ENCODE assay signal across 27 cellular contexts in the genomic region with DNA sequence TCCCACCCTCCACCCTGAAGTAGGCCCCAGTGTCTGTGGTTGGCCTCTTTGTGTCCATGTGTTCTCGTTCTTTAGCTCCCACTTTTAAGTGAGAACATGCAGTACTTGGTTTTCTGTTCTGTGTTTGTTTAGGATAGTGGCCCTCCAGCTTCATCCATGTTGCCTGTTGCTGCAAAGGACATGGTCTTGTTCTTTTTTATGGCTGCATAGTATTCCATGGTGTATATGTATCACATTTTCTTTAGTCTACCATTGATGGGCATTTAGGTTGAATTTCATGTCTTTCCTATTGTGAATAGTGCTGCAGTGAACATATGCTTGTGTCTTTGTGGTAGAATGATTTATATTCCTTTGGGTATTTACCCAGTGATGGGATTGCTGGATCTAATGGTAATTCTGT. TPM values are rescaled to one million over a fixed set of nuclear protein-coding genes. Genes with fewer than 3 reads are reported as not detected.
DNase-seq lines count a peak whose midpoint lies in the region; ATAC-seq, FAIRE-seq and TF ChIP-seq lines count a peak whose summit lies in the region.
"Had no signal": no experiment of that assay in that cellular context is flagged by ENCODE, and none has a peak within 500 bp of the region (broad histone marks: within the 10 kb centered on the region; RNA-seq: fewer than 3 reads in every experiment).

No MANE protein-coding gene starts in this region.

- H2AFZ ChIP-seq in HepG2 (ENCODE audit: low read length) (no peak overlapping the region), trophoblast cell (ENCODE audit: insufficient read depth, low read length, poor library complexity) (no peak overlapping the region)

- no peaks in the 10 kb centered on the region for H3K9me3 ChIP-seq in HepG2 (ENCODE audit: low read length)
- no peaks in the 10 kb centered on the region for H3K9me3 ChIP-seq in right lobe of liver
- H3K9me3 ChIP-seq in trophoblast cell (ENCODE audit: insufficient read depth, low read depth, low read length), result no peaks in the 10 kb centered on the region
- H3K9me3 ChIP-seq: lower lobe of right lung had no signal

- no peak overlapping the region for H4K12ac ChIP-seq in trophoblast cell (ENCODE audit: low read depth, low read length)

- no peak overlapping the region for H3K23ac ChIP-seq in trophoblast cell (ENCODE audit: low read length)

- H3K4me1 ChIP-seq in HepG2 (ENCODE audit: insufficient read depth, low read length) (peaks cover 60% of the 10 kb centered on the region), right lobe of liver (peaks cover 0 to 36% (median 17%) of the 10 kb centered on the region in 4 donors), trophoblast cell (ENCODE audit: control insufficient read depth in 1 of 2, insufficient read depth in 2 of 2, low read length in 2 of 2) (peaks cover 2 to 4% of the 10 kb centered on the region in 2 experiments)

- H3K27ac ChIP-seq in HepG2 (ENCODE audit: extremely low read length, insufficient read depth, low read length), result no peak overlapping the region
- no peak overlapping the region for H3K27ac ChIP-seq in right lobe of liver
- no peak overlapping the region for H3K27ac ChIP-seq in trophoblast cell (ENCODE audit: low read depth, low read length)
- H3K27ac ChIP-seq: brain microvascular endothelial cell, C4-2B, epithelial cell of prostate, lower lobe of right lung had no signal

- H2BK120ac ChIP-seq in trophoblast cell (ENCODE audit: insufficient read depth, low read length, poor library complexity), result no peak overlapping the region

- TF ChIP-seq CTCF in HepG2 (CRISPR knock-in tag; IDR thresholded peaks at IDR 0.05) (no peak), right lobe of liver (IDR thresholded peaks at IDR 0.05) (no peak)

- intact Hi-C loops in HepG2 (cut with micrococcal nuclease; ENCODE audit: unreplicated experiment) (no loop called here), right lobe of liver (cut with DNase I) (no loop called here)

- H2AK5ac ChIP-seq in trophoblast cell (ENCODE audit: low read length), result no peak overlapping the region

- no peak overlapping the region for H3K4me2 ChIP-seq in HepG2 (ENCODE audit: low read depth, low read length)
- no peak overlapping the region for H3K4me2 ChIP-seq in trophoblast cell (ENCODE audit: low read length)

- H3K36me3 ChIP-seq in HepG2 (replicated peaks in 1 of 2; ENCODE audit: control insufficient read depth in 1 of 2, insufficient read depth in 2 of 2, low read length in 2 of 2) (peaks cover 0 to 3% of the 10 kb centered on the region in 2 experiments; a peak in 1 of 5 replicates), right lobe of liver (no peaks in the 10 kb centered on the region), trophoblast cell (ENCODE audit: control insufficient read depth in 1 of 2, insufficient read depth in 2 of 2, low read length in 2 of 2) (no peaks in the 10 kb centered on the region)
- H3K36me3 ChIP-seq: brain microvascular endothelial cell, lower lobe of right lung had no signal

- no peak for ATAC-seq in HepG2
- no peak for ATAC-seq in right lobe of liver
- ATAC-seq in GM21619 (IDR thresholded peaks at IDR 0.05; ENCODE audit: unreplicated experiment), result no peak
- ATAC-seq: HCT116, lower lobe of right lung, right cardiac atrium had no signal

- in situ Hi-C loops in HepG2 (cut with HindIII; ENCODE audit: extremely low pct_ligation_motif_present, low pct_unique_long_range_greater_than_20kb), result no loop called here

- no peaks in the 10 kb centered on the region for H3K79me1 ChIP-seq in trophoblast cell (ENCODE audit: low read length)

- peaks cover 24% of the 10 kb centered on the region for H4K20me1 ChIP-seq in HepG2 (ENCODE audit: insufficient read depth, low read length)

- peak overlapping the region; percentile 68 for H3K27ac Mint-ChIP-seq in activated naive CD8-positive, alpha-beta T cell

- no peaks in the 10 kb centered on the region for H3K27me3 Mint-ChIP-seq in activated naive CD8-positive, alpha-beta T cell

- TF ChIP-seq POLR2A in HepG2 (IDR thresholded peaks at IDR 0.05; ENCODE audit: insufficient read depth in 1 of 2, low read depth in 2 of 2, low read length in 2 of 2) (no peak), right lobe of liver (IDR thresholded peaks at IDR 0.05) (no peak)

- TF ChIP-seq RAD21 in HepG2 (CRISPR knock-in tag; IDR thresholded peaks at IDR 0.05), result no peak

- H3K4me3 ChIP-seq in HepG2 (replicated peaks in 1 of 3; ENCODE audit: insufficient read depth in 1 of 3, low read depth in 2 of 3, low read length in 3 of 3) (no peak overlapping the region), right lobe of liver (no peak overlapping the region), trophoblast cell (ENCODE audit: low read depth, low read length) (no peak overlapping the region)
- H3K4me3 ChIP-seq: lower lobe of right lung had no signal

- H3K36me3 Mint-ChIP-seq in activated naive CD8-positive, alpha-beta T cell, result peaks cover 1% of the 10 kb centered on the region

- H3K4ac ChIP-seq in trophoblast cell (ENCODE audit: low read depth, low read length), result peak overlapping the region; percentile 19

- CTCF ChIA-PET in HepG2 (lab: Yijun Ruan, JAX; ENCODE audit: low intra/inter-chr PET ratio, low total read pairs), result no interaction called here

- no peaks in the 10 kb centered on the region for H3K9me3 Mint-ChIP-seq in activated naive CD8-positive, alpha-beta T cell (ENCODE audit: low read depth)
- H3K9me3 Mint-ChIP-seq: neural crest cell had no signal

- no peak overlapping the region for H4K91ac ChIP-seq in trophoblast cell (ENCODE audit: low read depth, low read length)

- TF ChIP-seq EP300 in HepG2 (IDR thresholded peaks at IDR 0.05; ENCODE audit: low read depth in 2 of 2, low read length in 2 of 2), result no peak
- no peak for TF ChIP-seq EP300 in HepG2 (CRISPR knock-in tag; IDR thresholded peaks at IDR 0.05; ENCODE audit: borderline replicate concordance)

- no peak for FAIRE-seq in HepG2 (lab: Jason Lieb, UNC)
- FAIRE-seq: GM19239, TTC549 had no signal

- BruUV-seq in HepG2 (replicated peaks; lab: Mats Ljungman, UMichigan), result no TSS peak

- DNase-seq in HepG2 (ENCODE audit: low spot score), result no peak
- DNase-seq in right lobe of liver, result no peak
- DNase-seq in trophoblast cell, result no peak
- no peak for DNase-seq in RKO (ENCODE audit: low spot score)
- DNase-seq: activated effector memory CD4-positive, alpha-beta T cell treated with Interleukin-2 at 50 U/mL for 16 hours; brain microvascular endothelial cell; DMS153; kidney glomerular epithelial cell; lower lobe of right lung; NCI-H1048; NCI-H187 treated with DMSO at 0.1 percent for 48 hours; NCI-H524 treated with DMSO at 0.1 percent for 48 hours; NK-92 treated with Interleukin-12 subunit alpha and Interleukin-12 subunit beta, amount 100 ng/mL, for 24 hours; right cardiac atrium; SIG-M5; stimulated activated CD4-positive, alpha-beta T cell treated with anti-CD3 and anti-CD28 coated beads, Interleukin-12 subunit alpha, Interleukin-12 subunit beta, amount 100 ng/mL, for 4 hours; stimulated activated CD4-positive, alpha-beta T cell treated with anti-CD3 and anti-CD28 coated beads, Interleukin-4, amount 100 ng/mL, for 24 hours; stimulated activated naive CD4-positive, alpha-beta T cell; T-helper 1 cell had no signal

- POLR2A ChIA-PET in HepG2 (lab: Yijun Ruan, JAX), result no interaction called here

- no peak overlapping the region for H3K14ac ChIP-seq in trophoblast cell (ENCODE audit: low read length)

- no peak overlapping the region for H4K8ac ChIP-seq in trophoblast cell (ENCODE audit: low read depth, low read length)

- H3K18ac ChIP-seq in trophoblast cell (ENCODE audit: low read length), result no peak overlapping the region

- no peak overlapping the region for H3K9ac ChIP-seq in HepG2 (ENCODE audit: insufficient read depth, low read depth, low read length)
- no peak overlapping the region for H3K9ac ChIP-seq in trophoblast cell (ENCODE audit: low read length)

- peak overlapping the region; percentile 42 for H3K4me3 Mint-ChIP-seq in activated naive CD8-positive, alpha-beta T cell
- H3K4me3 Mint-ChIP-seq: neural crest cell had no signal

- H2BK12ac ChIP-seq in trophoblast cell (ENCODE audit: low read length), result no peak overlapping the region

- H3K4me1 Mint-ChIP-seq in activated naive CD8-positive, alpha-beta T cell (ENCODE audit: low read depth), result peaks cover 93% of the 10 kb centered on the region

- WGBS in HepG2 (ENCODE audit: low lambda C conversion rate), result 96% methylated on average over 1 of the region's 1 CpG
- 75% methylated on average over 1 of the region's 1 CpG for WGBS in right lobe of liver (ENCODE audit: insufficient coverage, low coverage, low lambda C conversion rate, missing lambda C conversion rate)
- no CpG with 5 or more reads among the region's 1 CpG for WGBS in trophoblast cell (ENCODE audit: extremely low coverage, insufficient coverage, insufficient read length)

- no peak overlapping the region for H2BK5ac ChIP-seq in trophoblast cell (ENCODE audit: low read depth, low read length, poor library complexity)

- peaks cover 95% of the 10 kb centered on the region for H3K79me2 ChIP-seq in HepG2 (ENCODE audit: insufficient read depth, low read length)
- H3K79me2 ChIP-seq in trophoblast cell (ENCODE audit: control insufficient read depth, insufficient read depth, low read length, poor library complexity), result peaks cover 9% of the 10 kb centered on the region

- H3K27me3 ChIP-seq in HepG2 (ENCODE audit: control insufficient read depth in 1 of 2, insufficient read depth in 2 of 2, low read length in 2 of 2) (no peaks in the 10 kb centered on the region; a peak in 1 of 5 replicates), right lobe of liver (no peaks in the 10 kb centered on the region), trophoblast cell (ENCODE audit: insufficient read depth, low read length) (no peaks in the 10 kb centered on the region)
- H3K27me3 ChIP-seq: brain microvascular endothelial cell had no signal

RNA-seq across cellular contexts. Expression of gene HIPK1, which starts 6.1 kb away (rescaled TPM):
- 20.8 and 28.9 TPM in 2 replicates for total RNA-seq in HepG2 (2016; rRNA removed; fragmentation: Illumina TruSeq; extraction: Trizol)
- 2.6 and 3.3 TPM in 2 replicates for total RNA-seq in HepG2 (2016; cell fraction: cytosol; rRNA removed; fragmentation: Illumina TruSeq; extraction: Trizol; ENCODE audit: low read depth)
- total RNA-seq in HepG2 (2016; cell fraction: insoluble cytoplasmic fraction; rRNA removed; fragmentation: Illumina TruSeq; extraction: Trizol), result 21.2 and 27.9 TPM in 2 replicates
- total RNA-seq in HepG2 (2016; cell fraction: membrane; rRNA removed; fragmentation: Illumina TruSeq; extraction: Trizol), result 9.1 and 10.1 TPM in 2 replicates
- 17.6 and 20.7 TPM in 2 replicates for total RNA-seq in HepG2 (2016; cell fraction: nucleus; rRNA removed; fragmentation: Illumina TruSeq; extraction: Trizol)
- polyA plus RNA-seq in HepG2 (2011; rRNA removed), result 31.8 and 33.4 TPM in 2 replicates
- polyA plus RNA-seq in HepG2 (2011; cell fraction: cytosol; rRNA removed), result 23.7 and 24.9 TPM in 2 replicates
- polyA plus RNA-seq in HepG2 (2011; cell fraction: nucleus; rRNA removed), result 27.2 and 33.2 TPM in 2 replicates
- polyA plus RNA-seq in HepG2 (2012), result 17.6 and 21.9 TPM in 2 replicates
- 0.47 and 0.53 TPM in 2 replicates for polyA plus RNA-seq in HepG2 (2016; cell fraction: cytosol; fragmentation: Illumina TruSeq; extraction: Trizol; ENCODE audit: low read depth)
- 22.0 and 23.3 TPM in 2 replicates for polyA plus RNA-seq in HepG2 (2016; cell fraction: insoluble cytoplasmic fraction; fragmentation: Illumina TruSeq; extraction: Trizol; ENCODE audit: low read depth)
- 3.1 and 4.1 TPM in 2 replicates for polyA plus RNA-seq in HepG2 (2016; cell fraction: membrane; fragmentation: Illumina TruSeq; extraction: Trizol; ENCODE audit: low read depth)
- 21.7 and 22.1 TPM in 2 replicates for polyA plus RNA-seq in HepG2 (2016; cell fraction: nucleus; fragmentation: Illumina TruSeq; extraction: Trizol; ENCODE audit: insufficient read depth, low read depth)
- 188 and 239 TPM in 2 replicates for polyA minus RNA-seq in HepG2 (2011; rRNA and poly(A)+ RNA removed; ENCODE audit: low replicate concordance)
- polyA minus RNA-seq in HepG2 (2011; cell fraction: cytosol; rRNA and poly(A)+ RNA removed), result 49.5 and 56.5 TPM in 2 replicates
- polyA minus RNA-seq in HepG2 (2011; cell fraction: nucleus; rRNA and poly(A)+ RNA removed), result 32.8 and 43.5 TPM in 2 replicates
- 10 to 100 TPM; 19.0 to 29.6 (median 23.5) TPM for total RNA-seq in right lobe of liver
- 20.6 and 22.0 TPM in 2 replicates for polyA plus RNA-seq in trophoblast cell (2013)

RNA-seq across cellular contexts. Expression of gene DCLRE1B, which starts 30.1 kb away (rescaled TPM):
- total RNA-seq in HepG2 (2016; rRNA removed; fragmentation: Illumina TruSeq; extraction: Trizol), result 8.0 and 11.5 TPM in 2 replicates
- total RNA-seq in HepG2 (2016; cell fraction: cytosol; rRNA removed; fragmentation: Illumina TruSeq; extraction: Trizol; ENCODE audit: low read depth), result 1.3 and 1.4 TPM in 2 replicates
- total RNA-seq in HepG2 (2016; cell fraction: insoluble cytoplasmic fraction; rRNA removed; fragmentation: Illumina TruSeq; extraction: Trizol), result 7.3 and 9.5 TPM in 2 replicates
- 5.6 and 5.7 TPM in 2 replicates for total RNA-seq in HepG2 (2016; cell fraction: membrane; rRNA removed; fragmentation: Illumina TruSeq; extraction: Trizol)
- 3.4 and 4.6 TPM in 2 replicates for total RNA-seq in HepG2 (2016; cell fraction: nucleus; rRNA removed; fragmentation: Illumina TruSeq; extraction: Trizol)
- polyA plus RNA-seq in HepG2 (2011; rRNA removed), result 2.3 and 2.7 TPM in 2 replicates
- polyA plus RNA-seq in HepG2 (2011; cell fraction: cytosol; rRNA removed), result 2.3 and 2.9 TPM in 2 replicates
- polyA plus RNA-seq in HepG2 (2011; cell fraction: nucleus; rRNA removed), result 1.4 and 1.5 TPM in 2 replicates
- polyA plus RNA-seq in HepG2 (2012), result 4.4 and 6.4 TPM in 2 replicates
- polyA plus RNA-seq in HepG2 (2016; cell fraction: cytosol; fragmentation: Illumina TruSeq; extraction: Trizol; ENCODE audit: low read depth), result 1.1 and 1.4 TPM in 2 replicates
- 12.5 and 13.5 TPM in 2 replicates for polyA plus RNA-seq in HepG2 (2016; cell fraction: insoluble cytoplasmic fraction; fragmentation: Illumina TruSeq; extraction: Trizol; ENCODE audit: low read depth)
- 3.2 and 5.2 TPM in 2 replicates for polyA plus RNA-seq in HepG2 (2016; cell fraction: membrane; fragmentation: Illumina TruSeq; extraction: Trizol; ENCODE audit: low read depth)
- 6.1 and 6.6 TPM in 2 replicates for polyA plus RNA-seq in HepG2 (2016; cell fraction: nucleus; fragmentation: Illumina TruSeq; extraction: Trizol; ENCODE audit: insufficient read depth, low read depth)
- 5.8 and 20.0 TPM in 2 replicates for polyA minus RNA-seq in HepG2 (2011; rRNA and poly(A)+ RNA removed; ENCODE audit: low replicate concordance)
- 2.1 and 2.3 TPM in 2 replicates for polyA minus RNA-seq in HepG2 (2011; cell fraction: cytosol; rRNA and poly(A)+ RNA removed)
- polyA minus RNA-seq in HepG2 (2011; cell fraction: nucleus; rRNA and poly(A)+ RNA removed), result 1.4 and 1.7 TPM in 2 replicates
- 1 to 10 TPM; 1.6 to 3.3 (median 1.9) TPM for total RNA-seq in right lobe of liver
- 7.3 and 7.6 TPM in 2 replicates for polyA plus RNA-seq in trophoblast cell (2013)

RNA-seq across cellular contexts. Expression of gene AP4B1, which starts 30.6 kb away (rescaled TPM):
- total RNA-seq in HepG2 (2016; rRNA removed; fragmentation: Illumina TruSeq; extraction: Trizol) (9.7 and 12.0 TPM in 2 replicates), right lobe of liver (1 to 10 TPM; 6.0 to 9.0 (median 7.0) TPM)
- 2.7 and 3.8 TPM in 2 replicates for total RNA-seq in HepG2 (2016; cell fraction: cytosol; rRNA removed; fragmentation: Illumina TruSeq; extraction: Trizol; ENCODE audit: low read depth)
- 11.0 TPM in 2 replicates for total RNA-seq in HepG2 (2016; cell fraction: insoluble cytoplasmic fraction; rRNA removed; fragmentation: Illumina TruSeq; extraction: Trizol)
- 3.2 and 4.5 TPM in 2 replicates for total RNA-seq in HepG2 (2016; cell fraction: membrane; rRNA removed; fragmentation: Illumina TruSeq; extraction: Trizol)
- total RNA-seq in HepG2 (2016; cell fraction: nucleus; rRNA removed; fragmentation: Illumina TruSeq; extraction: Trizol), result 9.5 and 10.7 TPM in 2 replicates
- 7.7 and 8.5 TPM in 2 replicates for polyA plus RNA-seq in HepG2 (2011; rRNA removed)
- 3.2 and 3.9 TPM in 2 replicates for polyA plus RNA-seq in HepG2 (2011; cell fraction: cytosol; rRNA removed)
- 19.9 and 25.7 TPM in 2 replicates for polyA plus RNA-seq in HepG2 (2011; cell fraction: nucleus; rRNA removed)
- polyA plus RNA-seq in HepG2 (2012), result 5.9 and 7.4 TPM in 2 replicates
- 0.76 and 0.99 TPM in 2 replicates for polyA plus RNA-seq in HepG2 (2016; cell fraction: cytosol; fragmentation: Illumina TruSeq; extraction: Trizol; ENCODE audit: low read depth)
- 7.3 and 8.2 TPM in 2 replicates for polyA plus RNA-seq in HepG2 (2016; cell fraction: insoluble cytoplasmic fraction; fragmentation: Illumina TruSeq; extraction: Trizol; ENCODE audit: low read depth)
- 1.7 and 1.8 TPM in 2 replicates for polyA plus RNA-seq in HepG2 (2016; cell fraction: membrane; fragmentation: Illumina TruSeq; extraction: Trizol; ENCODE audit: low read depth)
- 25.9 and 26.7 TPM in 2 replicates for polyA plus RNA-seq in HepG2 (2016; cell fraction: nucleus; fragmentation: Illumina TruSeq; extraction: Trizol; ENCODE audit: insufficient read depth, low read depth)
- polyA minus RNA-seq in HepG2 (2011; rRNA and poly(A)+ RNA removed; ENCODE audit: low replicate concordance), result 6.5 and 29.5 TPM in 2 replicates
- 4.1 and 4.3 TPM in 2 replicates for polyA minus RNA-seq in HepG2 (2011; cell fraction: cytosol; rRNA and poly(A)+ RNA removed)
- polyA minus RNA-seq in HepG2 (2011; cell fraction: nucleus; rRNA and poly(A)+ RNA removed), result 33.3 and 38.8 TPM in 2 replicates
- 5.9 TPM in 2 replicates for polyA plus RNA-seq in trophoblast cell (2013)

RNA-seq across cellular contexts. Expression of gene OLFML3, which starts 44.1 kb away (rescaled TPM):
- 2.1 and 5.1 TPM in 2 replicates for total RNA-seq in HepG2 (2016; rRNA removed; fragmentation: Illumina TruSeq; extraction: Trizol)
- 0.71 and 0.81 TPM in 2 replicates for total RNA-seq in HepG2 (2016; cell fraction: cytosol; rRNA removed; fragmentation: Illumina TruSeq; extraction: Trizol; ENCODE audit: low read depth)
- 1.9 and 5.7 TPM in 2 replicates for total RNA-seq in HepG2 (2016; cell fraction: insoluble cytoplasmic fraction; rRNA removed; fragmentation: Illumina TruSeq; extraction: Trizol)
- 1.1 TPM in 2 replicates for total RNA-seq in HepG2 (2016; cell fraction: membrane; rRNA removed; fragmentation: Illumina TruSeq; extraction: Trizol)
- total RNA-seq in HepG2 (2016; cell fraction: nucleus; rRNA removed; fragmentation: Illumina TruSeq; extraction: Trizol), result 4.8 and 6.4 TPM in 2 replicates
- 1.4 and 2.0 TPM in 2 replicates for polyA plus RNA-seq in HepG2 (2011; rRNA removed)
- polyA plus RNA-seq in HepG2 (2011; cell fraction: cytosol; rRNA removed), result 1.3 and 1.9 TPM in 2 replicates
- 0.76 and 0.92 TPM in 2 replicates for polyA plus RNA-seq in HepG2 (2011; cell fraction: nucleus; rRNA removed)
- 0.63 and 1.3 TPM in 2 replicates for polyA plus RNA-seq in HepG2 (2012)
- polyA plus RNA-seq in HepG2 (2016; cell fraction: cytosol; fragmentation: Illumina TruSeq; extraction: Trizol; ENCODE audit: low read depth), result 0.66 and 0.72 TPM in 2 replicates
- 2.1 and 2.5 TPM in 2 replicates for polyA plus RNA-seq in HepG2 (2016; cell fraction: insoluble cytoplasmic fraction; fragmentation: Illumina TruSeq; extraction: Trizol; ENCODE audit: low read depth)
- 0.92 and 1.4 TPM in 2 replicates for polyA plus RNA-seq in HepG2 (2016; cell fraction: membrane; fragmentation: Illumina TruSeq; extraction: Trizol; ENCODE audit: low read depth)
- polyA plus RNA-seq in HepG2 (2016; cell fraction: nucleus; fragmentation: Illumina TruSeq; extraction: Trizol; ENCODE audit: insufficient read depth, low read depth), result 8.2 and 9.1 TPM in 2 replicates
- polyA minus RNA-seq in HepG2 (2011; rRNA and poly(A)+ RNA removed; ENCODE audit: low replicate concordance), result 0.37 and 3.1 TPM in 2 replicates
- polyA minus RNA-seq in HepG2 (2011; cell fraction: cytosol; rRNA and poly(A)+ RNA removed), result 0.40 and 0.88 TPM in 2 replicates
- polyA minus RNA-seq in HepG2 (2011; cell fraction: nucleus; rRNA and poly(A)+ RNA removed), result 0.77 and 1.1 TPM in 2 replicates
- 10 to 100 TPM in 1 of 6 experiments, 1 to 10 TPM in 5; 1.8 to 13.8 (median 6.6) TPM for total RNA-seq in right lobe of liver
- 142 and 148 TPM in 2 replicates for polyA plus RNA-seq in trophoblast cell (2013)

RNA-seq across cellular contexts. Expression of gene BCL2L15, which starts 47.8 kb away (rescaled TPM):
- 0.27 TPM in 1 of 2 replicates, not detected in the other for total RNA-seq in HepG2 (2016; rRNA removed; fragmentation: Illumina TruSeq; extraction: Trizol)
- not detected in 2 replicates for total RNA-seq in HepG2 (2016; cell fraction: cytosol; rRNA removed; fragmentation: Illumina TruSeq; extraction: Trizol; ENCODE audit: low read depth)
- total RNA-seq in HepG2 (2016; cell fraction: insoluble cytoplasmic fraction; rRNA removed; fragmentation: Illumina TruSeq; extraction: Trizol), result 0.04 and 0.09 TPM in 2 replicates
- 0.07 TPM in 1 of 2 replicates, not detected in the other for total RNA-seq in HepG2 (2016; cell fraction: membrane; rRNA removed; fragmentation: Illumina TruSeq; extraction: Trizol)
- 0.09 and 0.22 TPM in 2 replicates for total RNA-seq in HepG2 (2016; cell fraction: nucleus; rRNA removed; fragmentation: Illumina TruSeq; extraction: Trizol)
- 0.03 TPM in 2 replicates for polyA plus RNA-seq in HepG2 (2011; rRNA removed)
- not detected in 2 replicates for polyA plus RNA-seq in HepG2 (2011; cell fraction: cytosol; rRNA removed)
- 0.09 and 0.11 TPM in 2 replicates for polyA plus RNA-seq in HepG2 (2011; cell fraction: nucleus; rRNA removed)
- polyA plus RNA-seq in HepG2 (2012), result 0.03 TPM in 1 of 2 replicates, not detected in the other
- not detected in 2 replicates for polyA plus RNA-seq in HepG2 (2016; cell fraction: cytosol; fragmentation: Illumina TruSeq; extraction: Trizol; ENCODE audit: low read depth)
- not detected in 2 replicates for polyA plus RNA-seq in HepG2 (2016; cell fraction: insoluble cytoplasmic fraction; fragmentation: Illumina TruSeq; extraction: Trizol; ENCODE audit: low read depth)
- polyA plus RNA-seq in HepG2 (2016; cell fraction: membrane; fragmentation: Illumina TruSeq; extraction: Trizol; ENCODE audit: low read depth), result not detected in 2 replicates
- polyA plus RNA-seq in HepG2 (2016; cell fraction: nucleus; fragmentation: Illumina TruSeq; extraction: Trizol; ENCODE audit: insufficient read depth, low read depth), result 1.1 and 1.3 TPM in 2 replicates
- polyA minus RNA-seq in HepG2 (2011; rRNA and poly(A)+ RNA removed; ENCODE audit: low replicate concordance), result 0.47 TPM in 1 of 2 replicates, not detected in the other
- polyA minus RNA-seq in HepG2 (2011; cell fraction: cytosol; rRNA and poly(A)+ RNA removed), result not detected in 2 replicates
- 0.37 and 0.52 TPM in 2 replicates for polyA minus RNA-seq in HepG2 (2011; cell fraction: nucleus; rRNA and poly(A)+ RNA removed)
- under 1 TPM in 5 of 6 experiments, not detected in 1; 0.06 to 0.73 (median 0.13) TPM for total RNA-seq in right lobe of liver
- polyA plus RNA-seq in trophoblast cell (2013), result 0.06 and 0.07 TPM in 2 replicates
